In the genomic region with DNA sequence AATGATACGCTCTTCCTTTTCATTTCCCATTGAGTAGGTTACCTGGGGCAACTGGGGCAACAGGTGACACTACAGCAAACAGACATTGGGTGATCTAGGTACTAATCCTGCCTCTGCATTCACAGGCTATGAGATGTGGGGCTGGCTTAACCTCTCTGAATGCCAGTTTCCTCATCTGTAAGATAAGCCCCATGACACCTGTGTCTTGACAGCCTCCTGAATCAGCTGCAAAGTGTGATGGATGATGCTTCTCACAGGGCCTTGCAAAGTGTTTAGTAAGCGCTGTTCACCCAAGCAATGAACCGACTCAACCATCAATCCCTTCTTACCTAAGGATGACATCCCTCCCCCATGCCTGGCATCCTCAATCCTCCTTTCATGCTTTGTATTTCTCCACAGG, we compare ENCODE assay signal across 22 cellular contexts.
DNase-seq lines count a peak whose midpoint lies in the region; ATAC-seq and TF ChIP-seq lines count a peak whose summit lies in the region.
"Had no signal": no experiment of that assay in that cellular context is flagged by ENCODE, and none has a peak within 500 bp of the region (broad histone marks: within the 10 kb centered on the region; RNA-seq: fewer than 3 reads in every experiment).

No MANE protein-coding gene starts in this region.

- H2AFZ ChIP-seq in trophoblast cell (ENCODE audit: insufficient read depth, low read length, poor library complexity), result no peak overlapping the region
- H2AFZ ChIP-seq: GM23338 had no signal

- no peaks in the 10 kb centered on the region for H3K4me1 Mint-ChIP-seq in activated T-cell treated with anti-CD3 and anti-CD28 coated beads, Interleukin-2, amount 50 U/mL, for 72 hours (ENCODE audit: low read depth)
- no peaks in the 10 kb centered on the region for H3K4me1 Mint-ChIP-seq in Calu3 (ENCODE audit: low read depth, unreplicated experiment)
- no peaks in the 10 kb centered on the region for H3K4me1 Mint-ChIP-seq in mesothelial cell of epicardium
- H3K4me1 Mint-ChIP-seq: CD14-positive monocyte; CD8-positive, alpha-beta memory T cell; GM23338 had no signal

- CTCF ChIA-PET in Calu3 (lab: Charles Lee), result no interaction called here

- H4K12ac ChIP-seq in trophoblast cell (ENCODE audit: low read depth, low read length), result no peak overlapping the region

- no peak overlapping the region for H2BK12ac ChIP-seq in trophoblast cell (ENCODE audit: low read length)

- H3K36me3 ChIP-seq in trophoblast cell (ENCODE audit: control insufficient read depth in 1 of 2, insufficient read depth in 2 of 2, low read length in 2 of 2), result no peaks in the 10 kb centered on the region
- H3K36me3 ChIP-seq: BE2C had no signal

- no peak overlapping the region for H3K27ac ChIP-seq in trophoblast cell (ENCODE audit: low read depth, low read length)
- H3K27ac ChIP-seq: A549; BLaER1 treated with 17β-estradiol and CSF1 and Interleukin-3, amounts not matched to agents 10 nM and 100 nM had no signal

- no CpG with 5 or more reads among the region's 3 CpGs for WGBS in trophoblast cell (ENCODE audit: extremely low coverage, insufficient coverage, insufficient read length)

- no peaks in the 10 kb centered on the region for H3K9me3 ChIP-seq in trophoblast cell (ENCODE audit: insufficient read depth, low read depth, low read length)
- H3K9me3 ChIP-seq: A549; BE2C; BLaER1 treated with 17β-estradiol and CSF1 and Interleukin-3, amounts not matched to agents 10 nM and 100 nM had no signal

- no peaks in the 10 kb centered on the region for H3K79me2 ChIP-seq in trophoblast cell (ENCODE audit: control insufficient read depth, insufficient read depth, low read length, poor library complexity)

- H3K4me3 Mint-ChIP-seq in activated T-cell treated with anti-CD3 and anti-CD28 coated beads, Interleukin-2, amount 50 U/mL, for 72 hours, result no peak overlapping the region
- H3K4me3 Mint-ChIP-seq in Calu3 (ENCODE audit: low read depth, unreplicated experiment) (no peak overlapping the region), mesothelial cell of epicardium (no peak overlapping the region)
- H3K4me3 Mint-ChIP-seq: CD14-positive monocyte; CD4-positive, alpha-beta T cell; CD8-positive, alpha-beta memory T cell; GM23338; H9 had no signal

- BruUV-seq in Calu3 (replicated peaks; lab: Mats Ljungman, UMichigan), result no TSS peak

- no peak overlapping the region for H3K4ac ChIP-seq in trophoblast cell (ENCODE audit: low read depth, low read length)

- no peak overlapping the region for H3K4me3 ChIP-seq in trophoblast cell (ENCODE audit: low read depth, low read length)
- H3K4me3 ChIP-seq: A549; BLaER1 treated with 17β-estradiol and CSF1 and Interleukin-3, amounts not matched to agents 10 nM and 100 nM; GM23338 had no signal

- ATAC-seq in activated T-cell treated with anti-CD3 and anti-CD28 coated beads, Interleukin-2, amount 50 U/mL, for 72 hours (replicated peaks in 1 of 2), result no peak
- ATAC-seq: A549, GM23338, HCT116 had no signal

- no peak overlapping the region for H2AK5ac ChIP-seq in trophoblast cell (ENCODE audit: low read length)

- H3K9ac ChIP-seq in trophoblast cell (ENCODE audit: low read length), result peak overlapping the region; percentile 38
- H3K9ac ChIP-seq: BLaER1 treated with 17β-estradiol and CSF1 and Interleukin-3, amounts not matched to agents 10 nM and 100 nM had no signal

- H3K27me3 Mint-ChIP-seq in activated T-cell treated with anti-CD3 and anti-CD28 coated beads, Interleukin-2, amount 50 U/mL, for 72 hours (ENCODE audit: low read depth), result no peaks in the 10 kb centered on the region
- H3K27me3 Mint-ChIP-seq in Calu3 (ENCODE audit: unreplicated experiment) (no peaks in the 10 kb centered on the region), mesothelial cell of epicardium (ENCODE audit: low read depth) (no peaks in the 10 kb centered on the region)
- H3K27me3 Mint-ChIP-seq: CD4-positive, alpha-beta T cell; CD8-positive, alpha-beta memory T cell had no signal

- H3K36me3 Mint-ChIP-seq in activated T-cell treated with anti-CD3 and anti-CD28 coated beads, Interleukin-2, amount 50 U/mL, for 72 hours (ENCODE audit: insufficient read depth in 2 of 2), result no peaks in the 10 kb centered on the region
- H3K36me3 Mint-ChIP-seq in Calu3 (ENCODE audit: insufficient read depth, unreplicated experiment) (no peaks in the 10 kb centered on the region), mesothelial cell of epicardium (no peaks in the 10 kb centered on the region)

- no peak overlapping the region for H3K18ac ChIP-seq in trophoblast cell (ENCODE audit: low read length)

- H3K4me1 ChIP-seq in trophoblast cell (ENCODE audit: control insufficient read depth in 1 of 2, insufficient read depth in 2 of 2, low read length in 2 of 2), result no peaks in the 10 kb centered on the region
- H3K4me1 ChIP-seq: A549; BE2C; BLaER1 treated with 17β-estradiol and CSF1 and Interleukin-3, amounts not matched to agents 10 nM and 100 nM had no signal

- H4K91ac ChIP-seq in trophoblast cell (ENCODE audit: low read depth, low read length), result no peak overlapping the region

- H2BK5ac ChIP-seq in trophoblast cell (ENCODE audit: low read depth, low read length, poor library complexity), result no peak overlapping the region

- H3K27ac Mint-ChIP-seq in activated T-cell treated with anti-CD3 and anti-CD28 coated beads, Interleukin-2, amount 50 U/mL, for 72 hours, result peak overlapping the region; percentile 34
- H3K27ac Mint-ChIP-seq in Calu3 (ENCODE audit: unreplicated experiment), result no peak overlapping the region
- no peak overlapping the region for H3K27ac Mint-ChIP-seq in mesothelial cell of epicardium
- H3K27ac Mint-ChIP-seq: CD14-positive monocyte; CD4-positive, alpha-beta T cell; CD8-positive, alpha-beta memory T cell; GM23338; H9 had no signal

- peak overlapping the region; percentile 48 for H3K23ac ChIP-seq in trophoblast cell (ENCODE audit: low read length)

- intact Hi-C loops in Calu3 (cut with micrococcal nuclease; ENCODE audit: unreplicated experiment), result no loop called here

- TF ChIP-seq CTCF in Calu3 (IDR thresholded peaks at IDR 0.05; ENCODE audit: unreplicated experiment) (no peak), mesothelial cell of epicardium (IDR thresholded peaks at IDR 0.05; ENCODE audit: unreplicated experiment) (no peak)

- no peak overlapping the region for H3K4me2 ChIP-seq in trophoblast cell (ENCODE audit: low read length)
- H3K4me2 ChIP-seq: A549; BLaER1 treated with 17β-estradiol and CSF1 and Interleukin-3, amounts not matched to agents 10 nM and 100 nM; GM23338 had no signal

- no peak overlapping the region for H2BK120ac ChIP-seq in trophoblast cell (ENCODE audit: insufficient read depth, low read length, poor library complexity)

- no peaks in the 10 kb centered on the region for H3K79me1 ChIP-seq in trophoblast cell (ENCODE audit: low read length)

- H3K14ac ChIP-seq in trophoblast cell (ENCODE audit: low read length), result no peak overlapping the region

- no peaks in the 10 kb centered on the region for H3K27me3 ChIP-seq in trophoblast cell (ENCODE audit: insufficient read depth, low read length)
- H3K27me3 ChIP-seq: BE2C; BLaER1 treated with 17β-estradiol and CSF1 and Interleukin-3, amounts not matched to agents 10 nM and 100 nM had no signal

- no peaks in the 10 kb centered on the region for H3K9me3 Mint-ChIP-seq in activated T-cell treated with anti-CD3 and anti-CD28 coated beads, Interleukin-2, amount 50 U/mL, for 72 hours
- H3K9me3 Mint-ChIP-seq in Calu3 (ENCODE audit: low read depth, unreplicated experiment) (no peaks in the 10 kb centered on the region), mesothelial cell of epicardium (no peaks in the 10 kb centered on the region)
- H3K9me3 Mint-ChIP-seq: CD14-positive monocyte; CD4-positive, alpha-beta T cell; CD8-positive, alpha-beta memory T cell; GM23338; H9 had no signal

- DNase-seq in NCI-H345 (lab: John Stamatoyannopoulos, UW), result peak; percentile 3
- DNase-seq in NCI-H345 treated with DMSO at 0.1 percent for 48 hours (lab: John Stamatoyannopoulos, UW; ENCODE audit: unreplicated experiment), result no peak
- no peak for DNase-seq in activated T-cell treated with anti-CD3 and anti-CD28 coated beads, Interleukin-2, amount 50 U/mL, for 72 hours
- no peak for DNase-seq in activated T-cell treated with anti-CD3 and anti-CD28 coated beads for 4 hours
- DNase-seq in trophoblast cell, result no peak
- no peak for DNase-seq in Calu3
- no peak for DNase-seq in mesothelial cell of epicardium (ENCODE audit: low spot score in 2 of 2, unreplicated experiment in 2 of 2)
- DNase-seq: 8988T; ACHN; AML-193; BE2C; CD4-positive, alpha-beta T cell; CD8-positive, alpha-beta memory T cell; DMS53; DMS79 treated with DMSO at 0.1 percent for 48 hours; GF-D8; H9 had no signal

- no peak overlapping the region for H4K8ac ChIP-seq in trophoblast cell (ENCODE audit: low read depth, low read length)
